Comparison of ENCODE assay signal across 25 cellular contexts in genomic region chr6:88856566-88856965, GRCh38.
DNase-seq lines count a peak whose midpoint lies in the region; ATAC-seq, FAIRE-seq and TF ChIP-seq lines count a peak whose summit lies in the region.
"Had no signal": no experiment of that assay in that cellular context is flagged by ENCODE, and none has a peak within 500 bp of the region (broad histone marks: within the 10 kb centered on the region; RNA-seq: fewer than 3 reads in every experiment).

No MANE protein-coding gene starts in this region.

- no peak for TF ChIP-seq RAD21 in HepG2 (CRISPR knock-in tag; IDR thresholded peaks at IDR 0.05)
- no peak for TF ChIP-seq RAD21 in K562 (CRISPR knock-in tag; conservative IDR thresholded peaks at IDR 0.05 in 1 of 2, IDR thresholded peaks at IDR 0.05 in 1 of 2)

- WGBS in HepG2 (ENCODE audit: low lambda C conversion rate): 100% methylated on average over 1 of the region's 1 CpG
- WGBS in right lobe of liver (ENCODE audit: insufficient coverage, low coverage, low lambda C conversion rate, missing lambda C conversion rate): 92% methylated on average over 1 of the region's 1 CpG
- WGBS in K562 (ENCODE audit: insufficient coverage, low coverage, missing lambda C conversion rate): 100% methylated on average over 1 of the region's 1 CpG

- no peaks in the 10 kb centered on the region for H3K79me2 ChIP-seq in HepG2 (ENCODE audit: insufficient read depth, low read length)
- H3K79me2 ChIP-seq in K562 (ENCODE audit: control insufficient read depth, insufficient read depth, low read length): no peaks in the 10 kb centered on the region
- H3K79me2 ChIP-seq in GM23338 (replicated peaks; ENCODE audit: insufficient read depth): no peaks in the 10 kb centered on the region

- H3K27me3 ChIP-seq in HepG2 (ENCODE audit: control insufficient read depth in 1 of 2, insufficient read depth in 2 of 2, low read length in 2 of 2): no peaks in the 10 kb centered on the region
- no peaks in the 10 kb centered on the region for H3K27me3 ChIP-seq in right lobe of liver
- H3K27me3 ChIP-seq in K562 (ENCODE audit: control insufficient read depth in 2 of 2, insufficient read depth in 2 of 2, low read length in 2 of 2): no peaks in the 10 kb centered on the region
- H3K27me3 ChIP-seq in GM23338 (ENCODE audit: insufficient read depth): no peaks in the 10 kb centered on the region
- H3K27me3 ChIP-seq: BLaER1, MG63 had no signal

- no peak overlapping the region for H3K27ac Mint-ChIP-seq in GM23338
- H3K27ac Mint-ChIP-seq: CD4-positive, CD25-positive, alpha-beta regulatory T cell; HFFc6 had no signal

- H2AFZ ChIP-seq in HepG2 (ENCODE audit: low read length): no peak overlapping the region
- H2AFZ ChIP-seq in K562 (ENCODE audit: low read depth, low read length): no peak overlapping the region
- no peak overlapping the region for H2AFZ ChIP-seq in GM23338

- no peaks in the 10 kb centered on the region for H3F3A ChIP-seq in GM23338 (replicated peaks; ENCODE audit: low read depth)

- CTCF ChIA-PET in HepG2 (lab: Yijun Ruan, JAX; ENCODE audit: low intra/inter-chr PET ratio, low total read pairs): no interaction called here
- CTCF ChIA-PET in K562 (lab: Yijun Ruan, JAX; ENCODE audit: low intra/inter-chr PET ratio): no interaction called here

- H3K4me1 ChIP-seq in HepG2 (ENCODE audit: insufficient read depth, low read length) (no peaks in the 10 kb centered on the region), right lobe of liver (no peaks in the 10 kb centered on the region), K562 (replicated peaks in 1 of 2; ENCODE audit: control insufficient read depth in 2 of 2, insufficient read depth in 2 of 2, low read length in 2 of 2) (no peaks in the 10 kb centered on the region), GM23338 (ENCODE audit: insufficient read depth) (no peaks in the 10 kb centered on the region)
- H3K4me1 ChIP-seq: BLaER1 had no signal

- in situ Hi-C loops in HepG2 (cut with HindIII; ENCODE audit: extremely low pct_ligation_motif_present, low pct_unique_long_range_greater_than_20kb) (loop anchor here (25.0 kb wide), 1 partner anchor 919 kb away; no protein-coding TSS in a partner anchor), K562 (cut with MboI) (no loop called here)

- no peaks in the 10 kb centered on the region for H3K9me2 ChIP-seq in GM23338 (ENCODE audit: insufficient read depth)

- no peak overlapping the region for H3K4me3 Mint-ChIP-seq in GM23338
- H3K4me3 Mint-ChIP-seq: CD4-positive, CD25-positive, alpha-beta regulatory T cell; HFFc6 had no signal

- FAIRE-seq in HepG2 (lab: Jason Lieb, UNC): no peak
- FAIRE-seq in K562 (lab: Jason Lieb, UNC): no peak

- no peaks in the 10 kb centered on the region for H3K9me3 Mint-ChIP-seq in GM23338
- H3K9me3 Mint-ChIP-seq: HFFc6 had no signal

- ATAC-seq in HepG2 (no peak), right lobe of liver (no peak), K562 (no peak), GM23338 (no peak)
- ATAC-seq: PC-3, Right ventricle myocardium inferior had no signal

- H3K4me3 ChIP-seq in HepG2 (replicated peaks in 1 of 3; ENCODE audit: insufficient read depth in 1 of 3, low read depth in 2 of 3, low read length in 3 of 3) (no peak overlapping the region), right lobe of liver (no peak overlapping the region), K562 (no peak overlapping the region), fibroblast of pulmonary artery (replicated peaks; ENCODE audit: low read depth, low read length) (no peak overlapping the region), GM23338 (no peak overlapping the region)
- H3K4me3 ChIP-seq: BLaER1, HAP-1, MG63 had no signal

- DNase-seq in HepG2 (ENCODE audit: low spot score) (no peak), right lobe of liver (no peak), K562 (ENCODE audit: extremely low read depth in 1 of 4, low spot score in 3 of 4) (no peak), fibroblast of pulmonary artery (ENCODE audit: low read depth) (peak; percentile 25), putamen (ENCODE audit: low spot score) (no peak), NCI-H748 treated with DMSO at 0.1 percent for 48 hours (lab: John Stamatoyannopoulos, UW) (no peak), GM20000 (ENCODE audit: low spot score) (no peak), GM23338 (ENCODE audit: low spot score) (no peak)
- DNase-seq: 8988T; ACHN; CD4-positive, CD25-positive, alpha-beta regulatory T cell; GOT3; HFFc6; KG1; MG63; NCI-H1105 treated with DMSO at 0.1 percent for 48 hours; NCI-H146; NCI-H2029; NCI-H2227 treated with DMSO at 0.1 percent for 48 hours; NCI-H510A; NCI-H774; PC-3 had no signal

- no peaks in the 10 kb centered on the region for H3K9me1 ChIP-seq in K562 (ENCODE audit: control insufficient read depth, insufficient read depth, low read length)

- no peak for TF ChIP-seq POLR2A in HepG2 (IDR thresholded peaks at IDR 0.05; ENCODE audit: insufficient read depth in 1 of 2, low read depth in 2 of 2, low read length in 2 of 2)
- no peak for TF ChIP-seq POLR2A in right lobe of liver (IDR thresholded peaks at IDR 0.05)
- no peak for TF ChIP-seq POLR2A in K562 (conservative IDR thresholded peaks at IDR 0.05)

- TF ChIP-seq EP300 in HepG2 (IDR thresholded peaks at IDR 0.05; ENCODE audit: low read depth in 2 of 2, low read length in 2 of 2) (no peak), HepG2 (CRISPR knock-in tag; IDR thresholded peaks at IDR 0.05; ENCODE audit: borderline replicate concordance) (no peak), K562 (IDR thresholded peaks at IDR 0.05; ENCODE audit: low read length) (no peak)

- BruUV-seq in HepG2 (replicated peaks; lab: Mats Ljungman, UMichigan) (no TSS peak), K562 (replicated peaks; lab: Mats Ljungman, UMichigan) (no TSS peak)

- H3K27me3 Mint-ChIP-seq in GM23338 (ENCODE audit: insufficient read depth, low read depth, poor library complexity): no peaks in the 10 kb centered on the region
- H3K27me3 Mint-ChIP-seq: CD4-positive, CD25-positive, alpha-beta regulatory T cell had no signal

- H3K9ac ChIP-seq in HepG2 (ENCODE audit: insufficient read depth, low read depth, low read length) (no peak overlapping the region), K562 (ENCODE audit: insufficient read depth in 1 of 2, low read depth in 2 of 2, low read length in 2 of 2) (no peak overlapping the region)
- H3K9ac ChIP-seq: BLaER1 had no signal

- H3K27ac ChIP-seq in HepG2 (ENCODE audit: extremely low read length, insufficient read depth, low read length) (no peak overlapping the region), right lobe of liver (no peak overlapping the region), K562 (ENCODE audit: extremely low read depth, low read depth, low read length) (no peak overlapping the region), GM23338 (ENCODE audit: low read depth) (no peak overlapping the region)
- H3K27ac ChIP-seq: BLaER1 had no signal

- H4K20me1 ChIP-seq in HepG2 (ENCODE audit: insufficient read depth, low read length) (no peaks in the 10 kb centered on the region), K562 (replicated peaks; ENCODE audit: control insufficient read depth, insufficient read depth, low read length) (no peaks in the 10 kb centered on the region), GM23338 (replicated peaks; ENCODE audit: insufficient read depth) (no peaks in the 10 kb centered on the region)
- H4K20me1 ChIP-seq: BLaER1 had no signal

- no peaks in the 10 kb centered on the region for H3K9me3 ChIP-seq in HepG2 (ENCODE audit: low read length)
- no peaks in the 10 kb centered on the region for H3K9me3 ChIP-seq in right lobe of liver
- H3K9me3 ChIP-seq in K562 (replicated peaks; ENCODE audit: control insufficient read depth, insufficient read depth, low read depth, low read length): no peaks in the 10 kb centered on the region
- H3K9me3 ChIP-seq: BLaER1, HAP-1, MG63 had no signal

- H3K4me2 ChIP-seq in HepG2 (ENCODE audit: low read depth, low read length) (no peak overlapping the region), K562 (ENCODE audit: insufficient read depth, low read length) (no peak overlapping the region), GM23338 (no peak overlapping the region)
- H3K4me2 ChIP-seq: BLaER1 had no signal

- intact Hi-C loops in HepG2 (cut with micrococcal nuclease; ENCODE audit: unreplicated experiment): no loop called here
- intact Hi-C loops in right lobe of liver (cut with DNase I): no loop called here
- intact Hi-C loops in K562 (cut with micrococcal nuclease): no loop called here

- H3K36me3 Mint-ChIP-seq in GM23338 (ENCODE audit: low read depth): no peaks in the 10 kb centered on the region

- POLR2A ChIA-PET in HepG2 (lab: Yijun Ruan, JAX): no interaction called here
- POLR2A ChIA-PET in K562 (lab: Yijun Ruan, JAX): no interaction called here

- TF ChIP-seq CTCF in HepG2 (CRISPR knock-in tag; IDR thresholded peaks at IDR 0.05) (no peak), right lobe of liver (IDR thresholded peaks at IDR 0.05) (no peak), K562 (IDR thresholded peaks at IDR 0.05 in 2 of 3, conservative IDR thresholded peaks at IDR 0.05 in 1 of 3; ENCODE audit: insufficient read depth in 2 of 3, low read depth in 1 of 3, low read length in 3 of 3) (no peak), fibroblast of pulmonary artery (IDR thresholded peaks at IDR 0.05; ENCODE audit: low read length, missing control alignments) (no peak), GM20000 (IDR thresholded peaks at IDR 0.05; ENCODE audit: extremely low read depth, missing control alignments) (no peak), GM23338 (conservative IDR thresholded peaks at IDR 0.05; ENCODE audit: low read depth in 2 of 2) (no peak)

- H3K36me3 ChIP-seq in HepG2 (replicated peaks in 1 of 2; ENCODE audit: control insufficient read depth in 1 of 2, insufficient read depth in 2 of 2, low read length in 2 of 2) (peaks cover 0 to 3% of the 10 kb centered on the region in 2 experiments; a peak in 1 of 5 replicates), right lobe of liver (peaks cover 0 to 2% (median 0%) of the 10 kb centered on the region in 4 donors), K562 (ENCODE audit: control insufficient read depth, insufficient read depth, low read length) (no peaks in the 10 kb centered on the region), GM23338 (ENCODE audit: insufficient read depth) (no peaks in the 10 kb centered on the region)
- H3K36me3 ChIP-seq: BLaER1, HAP-1, MG63 had no signal

- H3K4me1 Mint-ChIP-seq in GM23338: no peaks in the 10 kb centered on the region

TF ChIP-seq in K562, 482 proteins besides CTCF, POLR2A, EP300 and RAD21 (continues in another document):
- TF ChIP-seq CEBPG (CRISPR knock-in tag; IDR thresholded peaks at IDR 0.05) (no peak), CEBPG (tag; conservative IDR thresholded peaks at IDR 0.05 in 1 of 2, IDR thresholded peaks at IDR 0.05 in 1 of 2) (peak in 1 of 2 experiments; percentile 85; a peak in 2 of 4 replicates), TAL1 (IDR thresholded peaks at IDR 0.05) (no peak), SNRNP70 (optimal IDR thresholded peaks at IDR 0.05; ENCODE audit: low read depth, low read length) (no peak), PHB (CRISPR knock-in tag; IDR thresholded peaks at IDR 0.05) (no peak)

TF ChIP-seq in GM23338, 12 proteins besides CTCF, POLR2A, EP300 and RAD21 (continues in another document):
- TF ChIP-seq ZNF331 (CRISPR knock-in tag; IDR thresholded peaks at IDR 0.05; ENCODE audit: low read depth): no peak

Comparison
In these comparisons a context has a peak if more than half of its experiments do, and no peak if none do; other contexts are left out.
1. Of the 241 proteins assayed by ChIP-seq in both HepG2 and K562: peak only in HepG2: none; only in K562: none; in both: CEBPB; in neither: 238; mixed calls (peak in some experiments, not most) for 2.